Comparison of ENCODE assay signal across 10 cellular contexts in the genomic region with DNA sequence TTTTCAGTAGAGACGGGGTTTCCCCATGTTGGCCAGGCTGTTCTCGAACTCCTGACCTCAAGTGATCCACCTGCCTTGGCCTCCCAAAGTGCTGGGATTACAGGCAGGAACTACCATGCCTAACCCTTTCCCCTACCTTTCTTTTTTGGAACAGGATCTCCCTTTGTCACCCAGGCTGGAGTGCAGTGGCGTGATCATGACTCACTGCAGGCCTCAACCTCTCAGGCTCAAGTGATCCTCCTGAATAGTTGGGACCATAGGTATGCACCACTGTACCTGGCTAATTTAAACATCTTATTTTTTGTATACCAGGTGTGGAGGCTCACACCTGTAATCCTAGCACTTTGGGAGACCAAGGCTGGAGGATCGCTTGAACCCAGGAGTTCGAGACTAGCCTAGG. TPM values are rescaled to one million over a fixed set of nuclear protein-coding genes. Genes with fewer than 3 reads are reported as not detected.
"Had no signal": no experiment of that assay in that cellular context is flagged by ENCODE, and none has a peak within 500 bp of the region (broad histone marks: within the 10 kb centered on the region; RNA-seq: fewer than 3 reads in every experiment).

No MANE protein-coding gene starts in this region.

RNA-seq across cellular contexts. Expression of gene GNMT, which starts 19.2 kb away (rescaled TPM):
- total RNA-seq: ascending aorta, SJCRH30 had no signal

RNA-seq across cellular contexts. Expression of gene PTCRA, which starts 25.5 kb away (rescaled TPM):
- total RNA-seq: activated CD4-positive, alpha-beta memory T cell treated with anti-CD3 and anti-CD28 coated beads, Interleukin-2, amount 10 ng/mL, durations not matched to agents 7 days and 5 days; activated CD8-positive, alpha-beta memory T cell treated with anti-CD3 and anti-CD28 coated beads for 36 hours; activated naive CD4-positive, alpha-beta T cell treated with anti-CD3 and anti-CD28 coated beads, Interleukin-2, amount 50 U/mL, for 72 hours; activated T-helper 2 cell treated with anti-CD3 and anti-CD28 coated beads, Interferon-gamma antibody, Interleukin-2, Interleukin-4, amounts not matched to agents 10 μg/mL and 5 μg/mL and 100 μg/mL, durations not matched to agents 14 hours and 24 hours and 36 hours; ascending aorta; breast epithelium; MCF 10A; SJCRH30; T-helper 1 cell treated with Interleukin-12 subunit alpha and Interleukin-12 subunit beta and Interleukin-4 antibody, amounts not matched to agents 30 ng/mL and 1 ng/mL, for 36 hours; T-helper 2 cell treated with Interferon-gamma antibody and Interleukin-4, amounts not matched to agents 100 ng/mL and 5 ng/mL, for 36 hours had no signal
